22 cellular contexts compared by ENCODE assay signal in the genomic region with DNA sequence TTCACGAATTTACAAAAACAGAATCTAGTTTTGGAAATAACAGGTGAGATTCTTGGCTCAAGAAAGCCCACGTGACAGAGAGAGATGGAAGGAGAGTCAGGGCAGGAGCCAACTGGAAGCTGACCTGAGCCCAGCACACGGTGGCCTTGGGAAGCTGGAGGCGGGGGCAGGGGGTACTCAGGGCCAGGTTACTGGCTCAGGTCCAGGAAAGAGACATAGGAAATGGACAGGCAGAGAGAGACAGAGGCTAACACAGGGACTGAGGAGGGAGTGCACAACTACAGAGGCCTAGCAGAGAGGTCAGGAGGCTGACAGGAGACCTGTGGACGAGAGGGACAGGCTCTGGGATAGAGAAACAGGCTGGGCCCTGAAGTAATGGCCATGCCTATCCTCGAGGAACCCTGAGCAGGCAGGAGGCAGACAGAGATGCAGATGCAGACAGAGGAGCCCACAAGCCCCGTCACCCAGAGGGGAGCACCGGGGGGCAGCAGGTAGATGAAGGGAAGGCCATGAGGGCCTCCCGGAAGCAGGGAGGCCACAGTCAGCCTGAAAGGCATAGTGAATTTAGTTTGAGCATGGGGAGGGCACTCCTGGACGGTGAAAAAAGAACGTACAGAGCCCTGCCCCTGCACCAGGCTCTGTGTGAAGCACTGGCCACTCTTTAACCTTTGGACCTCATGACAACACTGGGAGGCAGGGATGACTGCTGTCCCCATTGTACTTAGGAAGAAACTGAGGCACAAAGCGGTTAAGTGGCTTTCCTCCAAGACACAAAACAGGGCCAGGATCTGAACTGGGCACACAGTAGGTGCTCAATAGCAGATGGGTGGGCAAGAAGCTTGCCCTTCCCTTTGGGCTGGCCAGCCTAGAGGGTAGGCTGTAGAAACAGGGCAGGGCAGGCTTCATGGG.
A peak's percentile ranks its signal among the peaks of the same experiment; 100 is the strongest.
DNase-seq lines count a peak whose midpoint lies in the region; ATAC-seq and TF ChIP-seq lines count a peak whose summit lies in the region.
"Had no signal": no experiment of that assay in that cellular context is flagged by ENCODE, and none has a peak within 500 bp of the region (broad histone marks: within the 10 kb centered on the region; RNA-seq: fewer than 3 reads in every experiment).

No MANE protein-coding gene starts in this region.

- H3K36me3 ChIP-seq in left ventricle myocardium inferior, result no peaks in the 10 kb centered on the region
- H3K36me3 ChIP-seq in liver (ENCODE audit: control insufficient read depth in 4 of 4, insufficient read depth in 3 of 4, low read depth in 1 of 4, low read length in 3 of 4), result no peaks in the 10 kb centered on the region
- peaks cover 0 to 9% (median 5%) of the 10 kb centered on the region in 3 donors for H3K36me3 ChIP-seq in tibial artery

- peaks cover 65% of the 10 kb centered on the region for H3K4me1 ChIP-seq in left ventricle myocardium inferior
- H3K4me1 ChIP-seq in liver (ENCODE audit: control insufficient read depth in 4 of 4, insufficient read depth in 4 of 4, low read length in 3 of 4), result peaks cover 0 to 17% (median 13%) of the 10 kb centered on the region in 4 donors
- H3K4me1 ChIP-seq in tibial artery, result peaks cover 0 to 89% (median 64%) of the 10 kb centered on the region in 4 donors
- H3K4me1 ChIP-seq: A549 had no signal

- no peak for TF ChIP-seq RAD21 in liver (IDR thresholded peaks at IDR 0.05)

- H3K9me3 ChIP-seq in left ventricle myocardium inferior (replicated peaks) (no peaks in the 10 kb centered on the region), liver (ENCODE audit: control insufficient read depth in 4 of 4, low read length in 3 of 4) (no peaks in the 10 kb centered on the region), tibial artery (no peaks in the 10 kb centered on the region)
- H3K9me3 ChIP-seq: A549 had no signal

- H3K27ac ChIP-seq in left ventricle myocardium inferior (replicated peaks) (peak overlapping the region; percentile 38), liver (ENCODE audit: low read depth in 1 of 2, low read length in 2 of 2) (no peak overlapping the region), tibial artery (peak overlapping the region; percentile 72)
- H3K27ac ChIP-seq: A549, HL-60, KMS-11, PC-9 had no signal

- no peak for ATAC-seq in left cardiac atrium
- ATAC-seq: A549, GM12878, SK-N-SH treated with all-trans-retinoic acid at 6 μM for 48 hours had no signal

- WGBS in liver, result 57% methylated on average over 12 of the region's 12 CpGs

- intact Hi-C loops in left ventricle myocardium inferior (cut with micrococcal nuclease) (no loop called here), left cardiac atrium (cut with DNase I) (no loop called here), tibial artery (cut with DNase I; ENCODE audit: low total_unique reads) (no loop called here)

- H3K27me3 ChIP-seq in left ventricle myocardium inferior (ENCODE audit: low read depth) (no peaks in the 10 kb centered on the region), liver (ENCODE audit: control insufficient read depth in 4 of 4, insufficient read depth in 4 of 4, low read length in 3 of 4) (no peaks in the 10 kb centered on the region), tibial artery (no peaks in the 10 kb centered on the region)

- H3K9ac ChIP-seq in liver (ENCODE audit: low read depth in 1 of 2, low read length in 2 of 2), result no peak overlapping the region
- H3K9ac ChIP-seq: KMS-11 had no signal

- H3K4me3 ChIP-seq in left ventricle myocardium inferior (no peak overlapping the region), liver (ENCODE audit: low read depth in 1 of 3, low read length in 3 of 3) (no peak overlapping the region), tibial artery (no peak overlapping the region)
- H3K4me3 ChIP-seq: A549, GM12878, PC-9 had no signal

- no peak for TF ChIP-seq CTCF in left ventricle myocardium inferior (IDR thresholded peaks at IDR 0.05; ENCODE audit: borderline replicate concordance)
- TF ChIP-seq CTCF in liver (IDR thresholded peaks at IDR 0.05; ENCODE audit: low read depth, low read length, missing input control), result no peak
- no peak for TF ChIP-seq CTCF in tibial artery (IDR thresholded peaks at IDR 0.05)
- TF ChIP-seq CTCF in GM13977 (IDR thresholded peaks at IDR 0.05; ENCODE audit: extremely low read depth, insufficient read depth, missing control alignments), result no peak

- in situ Hi-C loops in GM13977 (cut with MboI; ENCODE audit: low pct_unique_long_range_greater_than_20kb, low sequenced_read_pairs, unreplicated experiment), result no loop called here

- DNase-seq in left ventricle myocardium inferior (no peak), left cardiac atrium (no peak), cerebellar cortex (ENCODE audit: low spot score) (peak; percentile 8), tibial artery (no peak), DMS114 treated with DMSO at 0.1 percent for 48 hours (lab: John Stamatoyannopoulos, UW; ENCODE audit: unreplicated experiment) (no peak), GM13977 (ENCODE audit: low spot score) (no peak)
- DNase-seq: DMS79 treated with DMSO at 0.1 percent for 48 hours, GOT3, HCEC 1CT, NCI-H1105 treated with DMSO at 0.1 percent for 48 hours, NCI-H1694, NCI-H446, NCI-H526 treated with DMSO at 0.1 percent for 48 hours, PC-9, RPMI8226, SIG-M5 had no signal

TF ChIP-seq in liver, 16 proteins besides CTCF, POLR2A, EP300 and RAD21:
- TF ChIP-seq EGR1 (IDR thresholded peaks at IDR 0.05; ENCODE audit: low read depth in 2 of 2) (no peak), HNF4A (conservative IDR thresholded peaks at IDR 0.05) (peak; percentile 32 to 45)

Comparison
In these comparisons a context has a peak if more than half of its experiments do, and no peak if none do; other contexts are left out.
1. H3K27ac ChIP-seq: peak in left ventricle myocardium inferior (single experiment) and tibial artery (2 of 2); none in liver (0 of 2).